ENCODE assay signal across 9 cellular contexts in the genomic region with DNA sequence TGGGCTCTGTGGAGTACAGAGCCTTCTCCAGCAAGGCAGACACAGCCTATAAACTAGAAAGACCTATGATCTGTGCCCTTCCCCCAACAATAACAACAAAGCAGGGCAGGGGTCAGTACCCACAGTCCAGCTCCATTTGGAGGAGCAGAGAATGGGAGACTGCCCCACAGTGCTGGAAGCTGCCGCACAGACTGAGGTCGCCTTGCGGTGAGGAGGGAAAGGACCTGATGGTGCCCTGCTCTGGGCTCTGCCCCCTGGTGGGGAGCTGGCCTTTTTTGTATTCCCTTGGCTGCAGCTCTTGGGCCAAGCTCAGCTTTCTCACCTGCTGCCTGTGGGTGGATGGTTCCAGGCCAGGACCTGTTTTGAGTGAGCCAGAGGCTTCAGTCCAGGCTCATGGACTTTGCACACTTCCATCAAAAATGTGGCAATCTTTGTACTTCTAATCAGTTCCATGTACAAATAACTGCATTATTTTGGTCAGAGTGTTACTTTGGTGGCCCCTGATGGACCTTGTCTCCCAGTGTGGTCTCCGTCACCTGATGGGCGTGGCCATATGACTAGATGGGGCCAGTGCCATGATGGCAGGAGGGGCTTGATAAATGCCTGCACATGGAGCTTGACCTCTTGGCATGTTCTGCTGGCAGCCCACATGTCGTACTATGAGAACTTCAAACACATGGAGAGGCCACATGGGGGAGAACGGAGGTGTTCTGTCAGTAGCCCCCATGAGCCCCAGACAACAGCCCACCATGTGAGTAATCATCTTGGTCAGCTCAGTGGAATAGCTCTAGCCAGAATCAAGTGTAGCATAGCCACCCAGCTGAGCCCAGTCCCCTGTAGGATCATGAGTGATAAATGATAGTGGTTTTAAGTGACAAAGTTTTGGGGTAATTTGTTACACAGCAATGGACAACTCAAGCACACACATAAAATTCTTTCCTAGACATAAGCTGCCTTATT. TPM values are rescaled to one million over a fixed set of nuclear protein-coding genes. Genes with fewer than 3 reads are reported as not detected.
DNase-seq lines count a peak whose midpoint lies in the region; ATAC-seq and TF ChIP-seq lines count a peak whose summit lies in the region.
"Had no signal": no experiment of that assay in that cellular context is flagged by ENCODE, and none has a peak within 500 bp of the region (broad histone marks: within the 10 kb centered on the region; RNA-seq: fewer than 3 reads in every experiment).

No MANE protein-coding gene starts in this region.

- no peaks in the 10 kb centered on the region for H3K9me3 ChIP-seq in neutrophil
- H3K9me3 ChIP-seq in transverse colon = no peaks in the 10 kb centered on the region

- DNase-seq in AG10803 (ENCODE audit: low read depth) (peak; percentile 22), GM19240 (ENCODE audit: insufficient read length, low spot score) (peak; percentile 90), NCI-H69 (lab: John Stamatoyannopoulos, UW) (peak; percentile 21), epithelial cell of esophagus (ENCODE audit: low read depth) (peak; percentile 57), transverse colon (peak; percentile 73)
- peak; percentile 23 to 50 (median 33) for DNase-seq in activated CD8-positive, alpha-beta memory T cell treated with anti-CD3 and anti-CD28 coated beads for 48 hours (ENCODE audit: low read depth in 2 of 3, low spot score in 2 of 3)

- intact Hi-C loops in transverse colon (cut with DNase I; ENCODE audit: low total_unique reads) = no loop called here

- H3K4me1 ChIP-seq in neutrophil (ENCODE audit: control insufficient read depth in 1 of 2, insufficient read depth in 1 of 2, low read depth in 1 of 2, low read length in 1 of 2) = no peaks in the 10 kb centered on the region
- H3K4me1 ChIP-seq in transverse colon = peaks cover 0 to 6% (median 0%) of the 10 kb centered on the region in 4 donors

- in situ Hi-C loops in transverse colon (cut with MboI; ENCODE audit: low pct_ligation_motif_present in 1 of 4, low pct_unique_long_range_greater_than_20kb in 1 of 4, low sequenced_read_pairs in 3 of 4) = no loop called here

- H3K4me3 ChIP-seq in AG10803 (ENCODE audit: low read length) = no peak overlapping the region
- H3K4me3 ChIP-seq in epithelial cell of esophagus (ENCODE audit: low read length) = no peak overlapping the region
- no peak overlapping the region for H3K4me3 ChIP-seq in neutrophil (ENCODE audit: low read depth in 1 of 2, low read length in 1 of 2)
- H3K4me3 ChIP-seq in transverse colon = no peak overlapping the region

- peaks cover 53% of the 10 kb centered on the region for H3K27me3 ChIP-seq in neutrophil
- no peaks in the 10 kb centered on the region for H3K27me3 ChIP-seq in transverse colon

- no peak for TF ChIP-seq POLR2A in transverse colon (IDR thresholded peaks at IDR 0.05)

- no peak for TF ChIP-seq EP300 in transverse colon (IDR thresholded peaks at IDR 0.05; ENCODE audit: low read depth)

- no peak for ATAC-seq in GM21367 (IDR thresholded peaks at IDR 0.05; ENCODE audit: unreplicated experiment)

- 69 to 83% methylated on average over 2 to 7 of the region's 7 CpGs for WGBS in transverse colon (ENCODE audit: low coverage in 1 of 2), 2 donors

- H3K27ac ChIP-seq in neutrophil = no peak overlapping the region
- H3K27ac ChIP-seq in transverse colon = no peak overlapping the region

- H3K36me3 ChIP-seq in neutrophil = no peaks in the 10 kb centered on the region
- no peaks in the 10 kb centered on the region for H3K36me3 ChIP-seq in transverse colon

- peak; percentile 52 for TF ChIP-seq CTCF in AG10803 (conservative IDR thresholded peaks at IDR 0.05; ENCODE audit: low read length)
- TF ChIP-seq CTCF in epithelial cell of esophagus (IDR thresholded peaks at IDR 0.05; ENCODE audit: insufficient read depth, low read depth, low read length, missing control alignments) = peak; percentile 55
- TF ChIP-seq CTCF in neutrophil (IDR thresholded peaks at IDR 0.05) = peak; percentile 63
- TF ChIP-seq CTCF in transverse colon (IDR thresholded peaks at IDR 0.05) = peak; percentile 55 to 91 (median 71)

RNA-seq across cellular contexts. Expression of gene B9D1, which starts 24.2 kb away (rescaled TPM):
- 10 to 100 TPM in 2 of 4 donors, 1 to 10 TPM in 2; 6.0 to 17.6 (median 9.5) TPM for total RNA-seq in transverse colon

RNA-seq across cellular contexts. Expression of gene MAPK7, which starts 40.0 kb away (rescaled TPM):
- total RNA-seq in transverse colon = 100 to 1,000 TPM in 1 of 4 donors, 10 to 100 TPM in 3; 15.3 to 112 (median 48.3) TPM

RNA-seq across cellular contexts. Expression of gene MFAP4, which starts 48.7 kb away (rescaled TPM):
- total RNA-seq in transverse colon = 10 to 100 TPM; 39.7 to 67.3 (median 51.5) TPM
- total RNA-seq: pulmonary artery endothelial cell had no signal

Comparison
In these comparisons a context has a peak if more than half of its experiments do, and no peak if none do; other contexts are left out.
1. DNase-seq: peak in every context shown above with its lines; median percentile 90 in GM19240; 73 in transverse colon; 57 in epithelial cell of esophagus; 33 in activated CD8-positive, alpha-beta memory T cell treated with anti-CD3 and anti-CD28 coated beads for 48 hours; 22 in AG10803; 21 in NCI-H69.